Comparison of ENCODE assay signal across 25 cellular contexts in genomic region chr6:97085772-97086171, GRCh38.
DNase-seq lines count a peak whose midpoint lies in the region; FAIRE-seq and TF ChIP-seq lines count a peak whose summit lies in the region.
"Had no signal": no experiment of that assay in that cellular context is flagged by ENCODE, and none has a peak within 500 bp of the region (broad histone marks: within the 10 kb centered on the region; RNA-seq: fewer than 3 reads in every experiment).

No MANE protein-coding gene starts in this region.

- peak; percentile 5 for DNase-seq in AG04449 (ENCODE audit: low read depth, low spot score)
- peak; percentile 71 for DNase-seq in HS-5 (ENCODE audit: low read depth)
- DNase-seq in epithelial cell of esophagus (ENCODE audit: low read depth), result peak; percentile 27
- DNase-seq in kidney glomerular epithelial cell (lab: John Stamatoyannopoulos, UW), result peak; percentile 95
- no peak for DNase-seq in KG1 (lab: John Stamatoyannopoulos, UW)
- DNase-seq in NCI-H446 treated with DMSO at 0.1 percent for 48 hours (lab: John Stamatoyannopoulos, UW), result no peak
- DNase-seq in occipital lobe (lab: John Stamatoyannopoulos, UW), result no peak
- no peak for DNase-seq in frontal cortex (ENCODE audit: low spot score in 2 of 2)
- DNase-seq: ACHN; activated gamma-delta T cell; adrenal gland; CD4-positive, alpha-beta memory T cell; DMS153; esophagus squamous epithelium; kidney; natural killer cell; NCI-H1436; NCI-H2171; NCI-H82; SIG-M5; stimulated activated CD4-positive, alpha-beta T cell treated with anti-CD3 and anti-CD28 coated beads, Interleukin-2, amount 100 ng/mL, for 48 hours; stomach had no signal

- no peak for TF ChIP-seq CTCF in AG04449 (IDR thresholded peaks at IDR 0.05; ENCODE audit: insufficient read depth, low read length, missing control alignments)
- no peak for TF ChIP-seq CTCF in epithelial cell of esophagus (IDR thresholded peaks at IDR 0.05; ENCODE audit: insufficient read depth, low read depth, low read length, missing control alignments)

- FAIRE-seq in frontal cortex (lab: Jason Lieb, UNC), result no peak
- FAIRE-seq: HTR-8/SVneo, kidney had no signal

- POLR2A ChIA-PET in AG04449 (lab: Yijun Ruan, JAX), result no interaction called here

- H3K4me3 ChIP-seq in AG04449 (ENCODE audit: low read depth, low read length), result no peak overlapping the region
- no peak overlapping the region for H3K4me3 ChIP-seq in epithelial cell of esophagus (ENCODE audit: low read length)
- H3K4me3 ChIP-seq: adrenal gland, esophagus squamous epithelium, hepatocyte, skin epidermis, stomach had no signal

- CTCF ChIA-PET in AG04449 (lab: Yijun Ruan, JAX), result interaction anchor here (1.0 to 1.2 kb wide), 2 partner anchors 18 to 187 kb away, joined by 3 to 4 read pairs; no protein-coding TSS in a partner anchor

Comparison
In these comparisons a context has a peak if more than half of its experiments do, and no peak if none do; other contexts are left out.
1. DNase-seq: peak in AG04449 (single experiment), HS-5 (single experiment), epithelial cell of esophagus (single experiment) and kidney glomerular epithelial cell (single experiment); none in KG1 (single experiment), NCI-H446 treated with DMSO at 0.1 percent for 48 hours (single experiment), occipital lobe (single experiment) and frontal cortex (0 of 2).